In genomic region chr5:172662596-172662995, GRCh38 we compare ENCODE assay signal across 1 cellular context.
TF ChIP-seq lines count a peak whose summit lies in the region.

No MANE protein-coding gene starts in this region.

TF ChIP-seq in IMR-90, 13 proteins besides CTCF, POLR2A, EP300 and RAD21 (continued from another document):
- no peak for TF ChIP-seq BHLHE40 (IDR thresholded peaks at IDR 0.05; ENCODE audit: low read depth, low read length)
- no peak for TF ChIP-seq CHD1 (IDR thresholded peaks at IDR 0.05; ENCODE audit: low read depth, low read length)
- TF ChIP-seq FOS (IDR thresholded peaks at IDR 0.05; ENCODE audit: low read depth, low read length) = no peak
